In genomic region chr6:88843040-88843439, GRCh38 we compare ENCODE assay signal across 15 cellular contexts.
DNase-seq lines count a peak whose midpoint lies in the region; ATAC-seq and TF ChIP-seq lines count a peak whose summit lies in the region.
"Had no signal": no experiment of that assay in that cellular context is flagged by ENCODE, and none has a peak within 500 bp of the region (broad histone marks: within the 10 kb centered on the region; RNA-seq: fewer than 3 reads in every experiment).

No MANE protein-coding gene starts in this region.

- peaks cover 11% of the 10 kb centered on the region; the same call in 1 of the 2 replicates for H3K36me3 ChIP-seq in ACC112 (ENCODE audit: insufficient read depth, low read length)
- H3K36me3 ChIP-seq in WERI-Rb-1: peaks cover 9% of the 10 kb centered on the region

- no peaks in the 10 kb centered on the region for H3K79me2 ChIP-seq in ACC112 (ENCODE audit: control insufficient read depth, insufficient read depth, low read length, unreplicated experiment)

- H3K27ac ChIP-seq in ACC112 (ENCODE audit: low read depth, low read length) (peak overlapping the region; percentile 45), coronary artery (peak overlapping the region; percentile 54 to 63), WERI-Rb-1 (no peak overlapping the region)
- H3K27ac ChIP-seq: KMS-11, neutrophil had no signal

- no peaks in the 10 kb centered on the region for H3K9me3 ChIP-seq in WERI-Rb-1 (ENCODE audit: severe bottlenecking)
- H3K9me3 ChIP-seq: neutrophil had no signal

- no peaks in the 10 kb centered on the region for H3K27me3 ChIP-seq in ACC112 (ENCODE audit: insufficient read depth, low read length)
- H3K27me3 ChIP-seq in WERI-Rb-1 (ENCODE audit: insufficient read depth, low read depth, severe bottlenecking): no peaks in the 10 kb centered on the region
- H3K27me3 ChIP-seq: neutrophil had no signal

- DNase-seq in HFF-Myc (ENCODE audit: extremely low read depth, low read depth): peak; percentile 25
- DNase-seq in coronary artery (ENCODE audit: low spot score): no peak
- DNase-seq in iris pigment epithelial cell (ENCODE audit: low read depth): peak; percentile 75
- no peak for DNase-seq in WERI-Rb-1
- no peak for DNase-seq in DMS79 treated with DMSO at 0.1 percent for 48 hours (lab: John Stamatoyannopoulos, UW)
- DNase-seq in cerebellar cortex (ENCODE audit: low spot score): no peak
- DNase-seq: ACHN, DMS53, NCI-H1694, NCI-H526 had no signal

- TF ChIP-seq CTCF in HFF-Myc (IDR thresholded peaks at IDR 0.05; ENCODE audit: low read depth, low read length, missing control alignments) (no peak), coronary artery (IDR thresholded peaks at IDR 0.05) (no peak), WERI-Rb-1 (IDR thresholded peaks at IDR 0.05; ENCODE audit: low read depth, low read length) (no peak)

- H2AFZ ChIP-seq in ACC112 (ENCODE audit: low read length, unreplicated experiment): no peak overlapping the region

- H3K4me3 ChIP-seq in ACC112 (ENCODE audit: low read depth, low read length): peak overlapping the region; percentile 9; the same call in 1 of the 2 replicates
- no peak overlapping the region for H3K4me3 ChIP-seq in HFF-Myc (replicated peaks; ENCODE audit: low read depth, low read length)
- H3K4me3 ChIP-seq in coronary artery: peak overlapping the region; percentile 1
- no peak overlapping the region for H3K4me3 ChIP-seq in WERI-Rb-1 (ENCODE audit: low read depth, low read length)

- peaks cover 6% of the 10 kb centered on the region for H3K4me1 ChIP-seq in ACC112 (ENCODE audit: control insufficient read depth, insufficient read depth, low read length, unreplicated experiment)

- no peak for ATAC-seq in HG02610 (IDR thresholded peaks at IDR 0.05; ENCODE audit: unreplicated experiment)
- ATAC-seq: Panc1 had no signal

Comparison
In these comparisons a context has a peak if more than half of its experiments do, and no peak if none do; other contexts are left out.
1. H3K4me3 ChIP-seq: peak in ACC112 (single experiment) and coronary artery (single experiment); none in HFF-Myc (single experiment) and WERI-Rb-1 (single experiment).
2. DNase-seq: peak in HFF-Myc (single experiment) and iris pigment epithelial cell (single experiment); none in coronary artery (single experiment), WERI-Rb-1 (single experiment), DMS79 treated with DMSO at 0.1 percent for 48 hours (single experiment) and cerebellar cortex (single experiment).